ENCODE assay signal across 24 cellular contexts in the genomic region with DNA sequence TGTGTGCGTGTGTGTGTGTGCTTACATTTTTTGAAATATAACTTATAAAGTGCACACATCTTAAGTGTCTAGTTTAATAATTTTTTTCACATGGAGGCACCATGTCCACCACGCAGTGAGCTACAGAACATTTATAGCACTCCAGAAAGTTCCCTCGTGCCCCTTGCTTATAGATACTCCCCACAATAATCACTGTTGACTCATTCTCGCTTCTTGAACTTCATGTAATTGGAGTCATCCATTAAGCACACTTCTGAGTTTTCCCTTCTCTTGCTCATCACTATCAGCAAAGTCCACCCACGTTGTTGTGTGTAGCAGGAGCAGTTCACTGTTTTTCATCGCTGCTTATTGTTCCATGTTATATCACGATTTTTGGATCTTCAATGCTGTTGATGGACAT.
"Had no signal": no experiment of that assay in that cellular context is flagged by ENCODE, and none has a peak within 500 bp of the region (broad histone marks: within the 10 kb centered on the region; RNA-seq: fewer than 3 reads in every experiment).

No MANE protein-coding gene starts in this region.

- DNase-seq: colonic mucosa; cortex of kidney; effector CD8-positive, alpha-beta T cell; effector memory CD8-positive, alpha-beta T cell; foreskin keratinocyte; gastrocnemius medialis; glutamatergic neuron; head of caudate nucleus; heart right ventricle; hippocampal formation; left cardiac atrium; left lung; left ventricle myocardium superior; lower lobe of right lung; mesenchymal stem cell; mucosa of descending colon; naive B cell; naive thymus-derived CD8-positive, alpha-beta T cell had no signal

- H3K4me3 Mint-ChIP-seq: dendritic cell treated with granulocyte-macrophage colony-stimulating factor and Interleukin-4, amounts not matched to agents 40 ng/mL and 50 ng/mL, for 4 days; effector memory CD8-positive, alpha-beta T cell; mesothelial cell of epicardium; naive B cell; naive thymus-derived CD8-positive, alpha-beta T cell had no signal

- H3K27ac ChIP-seq: colonic mucosa, esophagus muscularis mucosa, foreskin keratinocyte, gastrocnemius medialis, heart right ventricle, left lung, lower lobe of right lung had no signal

- H3K27me3 ChIP-seq: colonic mucosa, foreskin keratinocyte had no signal

- H3K9me3 Mint-ChIP-seq: dendritic cell treated with granulocyte-macrophage colony-stimulating factor and Interleukin-4, amounts not matched to agents 40 ng/mL and 50 ng/mL, for 4 days; effector memory CD8-positive, alpha-beta T cell; mesothelial cell of epicardium; naive thymus-derived CD8-positive, alpha-beta T cell had no signal

- H3K36me3 Mint-ChIP-seq: mesothelial cell of epicardium; naive B cell; naive thymus-derived CD8-positive, alpha-beta T cell had no signal

- H3K36me3 ChIP-seq: colonic mucosa, esophagus muscularis mucosa, gastrocnemius medialis, heart right ventricle, left lung, lower lobe of right lung had no signal

- H3K27ac Mint-ChIP-seq: dendritic cell treated with granulocyte-macrophage colony-stimulating factor and Interleukin-4, amounts not matched to agents 40 ng/mL and 50 ng/mL, for 4 days; effector memory CD8-positive, alpha-beta T cell; mesothelial cell of epicardium; naive B cell had no signal

- ATAC-seq: effector memory CD8-positive, alpha-beta T cell; foreskin keratinocyte; gastrocnemius medialis; heart right ventricle; left cardiac atrium; left lung; left ventricle myocardium superior; lower lobe of right lung; mucosa of descending colon; naive thymus-derived CD8-positive, alpha-beta T cell had no signal

- H3K4me3 ChIP-seq: colonic mucosa, esophagus muscularis mucosa, gastrocnemius medialis, heart right ventricle, left lung, lower lobe of right lung, mucosa of descending colon had no signal

- H3K4me1 Mint-ChIP-seq: mesothelial cell of epicardium had no signal

- FAIRE-seq: endothelial cell of umbilical vein, islet of Langerhans, keratinocyte had no signal

- H3K9me3 ChIP-seq: colonic mucosa, gastrocnemius medialis, left lung, lower lobe of right lung, mucosa of descending colon had no signal

- H3K4me1 ChIP-seq: colonic mucosa, esophagus muscularis mucosa, foreskin keratinocyte, gastrocnemius medialis, heart right ventricle, left lung, lower lobe of right lung had no signal
